24 cellular contexts compared by ENCODE assay signal in the genomic region with DNA sequence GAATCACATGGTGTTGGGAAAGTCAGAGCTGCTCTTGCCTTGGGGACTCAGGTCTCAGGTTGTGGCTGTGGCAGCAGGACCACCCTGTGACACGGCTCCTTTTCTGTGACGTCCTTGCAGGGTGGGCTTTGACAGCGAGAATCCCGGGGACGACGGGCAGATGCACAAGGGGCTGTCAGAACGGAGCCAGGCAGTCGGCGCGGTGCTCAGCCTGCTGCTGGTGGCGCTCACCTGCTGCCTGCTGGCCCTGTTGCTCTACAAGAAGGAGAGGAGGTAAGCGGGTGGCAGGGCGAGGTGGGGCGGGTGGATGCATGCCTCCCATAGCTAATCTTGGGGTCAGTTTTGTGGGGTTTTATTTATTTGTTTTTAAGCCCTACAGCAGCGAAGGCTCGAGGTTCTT. TPM values are rescaled to one million over a fixed set of nuclear protein-coding genes. Genes with fewer than 3 reads are reported as not detected.
DNase-seq lines count a peak whose midpoint lies in the region; ATAC-seq, FAIRE-seq and TF ChIP-seq lines count a peak whose summit lies in the region.
"Had no signal": no experiment of that assay in that cellular context is flagged by ENCODE, and none has a peak within 500 bp of the region (broad histone marks: within the 10 kb centered on the region; RNA-seq: fewer than 3 reads in every experiment).

No MANE protein-coding gene starts in this region.

- intact Hi-C loops in HepG2 (cut with micrococcal nuclease; ENCODE audit: unreplicated experiment) = loop anchor here (2.0 kb wide), 1 partner anchor 14 kb away; no protein-coding TSS in a partner anchor

- WGBS in HepG2 (ENCODE audit: low lambda C conversion rate) = 97% methylated on average over 16 of the region's 16 CpGs
- WGBS in neuronal stem cell (ENCODE audit: extremely low coverage in 2 of 2, insufficient read length in 2 of 2, insufficient replicate concordance in 1 of 2), 2 donors = no CpG with 5 or more reads among the region's 16 CpGs

- H3K9me3 ChIP-seq in T-helper 17 cell (ENCODE audit: control insufficient read depth, low read length, poor library complexity, severe bottlenecking) = no peaks in the 10 kb centered on the region
- H3K9me3 ChIP-seq in HepG2 (ENCODE audit: low read length) = no peaks in the 10 kb centered on the region
- H3K9me3 ChIP-seq in neuronal stem cell (replicated peaks in 1 of 2; ENCODE audit: control insufficient read depth in 2 of 2, insufficient read depth in 1 of 2, low read depth in 1 of 2, low read length in 2 of 2) = no peaks in the 10 kb centered on the region

- no peak overlapping the region for H2BK15ac ChIP-seq in neuronal stem cell (ENCODE audit: low read length)

- no peak overlapping the region for H2BK120ac ChIP-seq in neuronal stem cell (ENCODE audit: low read depth, low read length)

- no peak for TF ChIP-seq POLR2A in HepG2 (IDR thresholded peaks at IDR 0.05; ENCODE audit: insufficient read depth in 1 of 2, low read depth in 2 of 2, low read length in 2 of 2)

- CTCF ChIA-PET in HepG2 (lab: Yijun Ruan, JAX; ENCODE audit: low intra/inter-chr PET ratio, low total read pairs) = no interaction called here

- H3K79me2 ChIP-seq in HepG2 (ENCODE audit: insufficient read depth, low read length) = no peaks in the 10 kb centered on the region

- H3K4me2 ChIP-seq in HepG2 (ENCODE audit: low read depth, low read length) = no peak overlapping the region
- H3K4me2 ChIP-seq in neuronal stem cell (ENCODE audit: insufficient read depth, low read length, poor library complexity, severe bottlenecking) = no peak overlapping the region

- H2AFZ ChIP-seq in HepG2 (ENCODE audit: low read length) (no peak overlapping the region), neuronal stem cell (ENCODE audit: low read length) (no peak overlapping the region)

- FAIRE-seq in HepG2 (lab: Jason Lieb, UNC) = no peak

- ATAC-seq in activated naive CD4-positive, alpha-beta T cell treated with anti-CD3 and anti-CD28 coated beads, Interleukin-2, amount 50 U/mL, for 72 hours = no peak
- ATAC-seq in T-helper 17 cell = no peak
- no peak for ATAC-seq in HepG2
- ATAC-seq in HG03108 (IDR thresholded peaks at IDR 0.05; ENCODE audit: unreplicated experiment) = no peak
- ATAC-seq in GM18909 (IDR thresholded peaks at IDR 0.05; ENCODE audit: poor library complexity, unreplicated experiment) = no peak
- ATAC-seq: CD8-positive, alpha-beta T cell had no signal

- no peak overlapping the region for H4K91ac ChIP-seq in neuronal stem cell (ENCODE audit: low read depth, low read length, poor library complexity)

- H4K8ac ChIP-seq in neuronal stem cell (ENCODE audit: low read depth, low read length) = no peak overlapping the region

- POLR2A ChIA-PET in HepG2 (lab: Yijun Ruan, JAX) = no interaction called here

- DNase-seq in activated naive CD4-positive, alpha-beta T cell treated with anti-CD3 and anti-CD28 coated beads, Interleukin-2, amount 50 U/mL, for 72 hours (ENCODE audit: low spot score in 2 of 2) = no peak
- no peak for DNase-seq in activated naive CD4-positive, alpha-beta T cell treated with anti-CD3 and anti-CD28 coated beads, Interleukin-2, amount 50 U/mL, for 16 hours
- DNase-seq in T-helper 17 cell = no peak
- DNase-seq in HepG2 (ENCODE audit: low spot score) = no peak
- DNase-seq in neuronal stem cell (ENCODE audit: low spot score) = no peak
- no peak for DNase-seq in NCI-H226
- DNase-seq: 8988T; AML-193; C1 segment of cervical spinal cord; CD8-positive, alpha-beta T cell; DMS53; EL; GF-D8; H7; MM.1S; NCI-H1048; NCI-H1436 treated with DMSO at 0.1 percent for 48 hours; NCI-H2029; NCI-H2227 treated with DMSO at 0.1 percent for 48 hours; NCI-H510A treated with DMSO at 0.1 percent for 48 hours; NCI-H748 treated with DMSO at 0.1 percent for 48 hours; NK-92 treated with Interleukin-12 subunit alpha and Interleukin-12 subunit beta, amount 100 ng/mL, for 24 hours had no signal

- no peak overlapping the region for H3K27ac ChIP-seq in HepG2 (ENCODE audit: extremely low read length, insufficient read depth, low read length)
- no peak overlapping the region for H3K27ac ChIP-seq in neuronal stem cell (replicated peaks; ENCODE audit: low read length)

- in situ Hi-C loops in HepG2 (cut with HindIII; ENCODE audit: extremely low pct_ligation_motif_present, low pct_unique_long_range_greater_than_20kb) = no loop called here

- H3K27me3 Mint-ChIP-seq in T-helper 17 cell = no peaks in the 10 kb centered on the region

- peak overlapping the region; percentile 49 for H3K4me3 Mint-ChIP-seq in T-helper 17 cell
- H3K4me3 Mint-ChIP-seq: CD8-positive, alpha-beta T cell had no signal

- H3K18ac ChIP-seq in neuronal stem cell (ENCODE audit: low read length) = peak overlapping the region; percentile 24

- TF ChIP-seq RAD21 in HepG2 (CRISPR knock-in tag; IDR thresholded peaks at IDR 0.05) = no peak

- TF ChIP-seq EP300 in HepG2 (IDR thresholded peaks at IDR 0.05; ENCODE audit: low read depth in 2 of 2, low read length in 2 of 2) (no peak), HepG2 (CRISPR knock-in tag; IDR thresholded peaks at IDR 0.05; ENCODE audit: borderline replicate concordance) (no peak)

- peaks cover 5% of the 10 kb centered on the region for H3K79me1 ChIP-seq in neuronal stem cell (ENCODE audit: low read depth, low read length)

- peak overlapping the region; percentile 58 to 60 for H3K27ac Mint-ChIP-seq in activated naive CD4-positive, alpha-beta T cell treated with anti-CD3 and anti-CD28 coated beads, Interleukin-2, amount 50 U/mL, for 72 hours
- H3K27ac Mint-ChIP-seq in T-helper 17 cell = no peak overlapping the region
- H3K27ac Mint-ChIP-seq: CD8-positive, alpha-beta T cell had no signal

- no peak overlapping the region for H2BK12ac ChIP-seq in neuronal stem cell (ENCODE audit: low read length)

- H3K27me3 ChIP-seq in HepG2 (ENCODE audit: control insufficient read depth in 1 of 2, insufficient read depth in 2 of 2, low read length in 2 of 2) = no peaks in the 10 kb centered on the region
- no peaks in the 10 kb centered on the region for H3K27me3 ChIP-seq in neuronal stem cell (ENCODE audit: control insufficient read depth in 3 of 3, insufficient read depth in 3 of 3, low read depth in 1 of 3, low read length in 3 of 3)

- no peaks in the 10 kb centered on the region for H3K9me3 Mint-ChIP-seq in activated naive CD4-positive, alpha-beta T cell treated with anti-CD3 and anti-CD28 coated beads, Interleukin-2, amount 50 U/mL, for 72 hours
- H3K9me3 Mint-ChIP-seq: CD8-positive, alpha-beta T cell had no signal

- H4K20me1 ChIP-seq in HepG2 (ENCODE audit: insufficient read depth, low read length) = no peaks in the 10 kb centered on the region

- H3K36me3 ChIP-seq in HepG2 (replicated peaks in 1 of 2; ENCODE audit: control insufficient read depth in 1 of 2, insufficient read depth in 2 of 2, low read length in 2 of 2) = peaks cover 38 to 55% of the 10 kb centered on the region in 2 experiments
- peaks cover 20 to 96% of the 10 kb centered on the region in 2 donors for H3K36me3 ChIP-seq in neuronal stem cell (replicated peaks in 1 of 2; ENCODE audit: control insufficient read depth in 2 of 2, insufficient read depth in 2 of 2, low read length in 2 of 2)

- no peak overlapping the region for H3K9ac ChIP-seq in HepG2 (ENCODE audit: insufficient read depth, low read depth, low read length)
- no peak overlapping the region for H3K9ac ChIP-seq in neuronal stem cell (ENCODE audit: low read depth, low read length, poor library complexity)

- H3K23ac ChIP-seq in neuronal stem cell (ENCODE audit: low read depth, low read length, poor library complexity) = peak overlapping the region; percentile 29

- no peak overlapping the region for H3K4me3 ChIP-seq in HepG2 (replicated peaks in 1 of 3; ENCODE audit: insufficient read depth in 1 of 3, low read depth in 2 of 3, low read length in 3 of 3)
- no peak overlapping the region for H3K4me3 ChIP-seq in neuronal stem cell (ENCODE audit: low read length in 2 of 2)

- H3K4me1 ChIP-seq in HepG2 (ENCODE audit: insufficient read depth, low read length) = peaks cover 34% of the 10 kb centered on the region
- H3K4me1 ChIP-seq in neuronal stem cell (ENCODE audit: control insufficient read depth in 2 of 2, insufficient read depth in 1 of 2, low read depth in 1 of 2, low read length in 2 of 2) = no peaks in the 10 kb centered on the region

- H3K4ac ChIP-seq in neuronal stem cell (ENCODE audit: low read length) = no peak overlapping the region

- no peak overlapping the region for H2AK5ac ChIP-seq in neuronal stem cell (ENCODE audit: low read depth, low read length)

- H3K36me3 Mint-ChIP-seq in activated naive CD4-positive, alpha-beta T cell treated with anti-CD3 and anti-CD28 coated beads, Interleukin-2, amount 50 U/mL, for 72 hours = peaks cover 6 to 20% of the 10 kb centered on the region in 2 donors
- H3K36me3 Mint-ChIP-seq in T-helper 17 cell (ENCODE audit: low read depth) = peaks cover 11% of the 10 kb centered on the region

- no peak overlapping the region for H2BK5ac ChIP-seq in neuronal stem cell (ENCODE audit: low read length)

- no TSS peak for BruUV-seq in HepG2 (replicated peaks; lab: Mats Ljungman, UMichigan)

- H3K14ac ChIP-seq in neuronal stem cell (ENCODE audit: low read length) = no peak overlapping the region

- peaks cover 9% of the 10 kb centered on the region for H3K4me1 Mint-ChIP-seq in T-helper 17 cell

- TF ChIP-seq CTCF in HepG2 (CRISPR knock-in tag; IDR thresholded peaks at IDR 0.05) = no peak

RNA-seq across cellular contexts. Expression of a gene that starts 19.2 kb away (rescaled TPM):
- 1 to 10 TPM in 1 of 2 donors, not detected in 1; 1.2 TPM for total RNA-seq in activated naive CD4-positive, alpha-beta T cell treated with anti-CD3 and anti-CD28 coated beads, Interleukin-2, amount 50 U/mL, for 72 hours
- under 1 TPM; 0.21 to 0.45 TPM for total RNA-seq in T-helper 17 cell
- 0.32 and 0.80 TPM in 2 replicates for total RNA-seq in HepG2 (2016; rRNA removed; fragmentation: Illumina TruSeq; extraction: Trizol)
- 0.71 and 0.81 TPM in 2 replicates for total RNA-seq in HepG2 (2016; cell fraction: cytosol; rRNA removed; fragmentation: Illumina TruSeq; extraction: Trizol; ENCODE audit: low read depth)
- 1.5 and 1.6 TPM in 2 replicates for total RNA-seq in HepG2 (2016; cell fraction: insoluble cytoplasmic fraction; rRNA removed; fragmentation: Illumina TruSeq; extraction: Trizol)
- total RNA-seq in HepG2 (2016; cell fraction: membrane; rRNA removed; fragmentation: Illumina TruSeq; extraction: Trizol) = 1.0 and 1.9 TPM in 2 replicates
- 3.6 and 3.7 TPM in 2 replicates for total RNA-seq in HepG2 (2016; cell fraction: nucleus; rRNA removed; fragmentation: Illumina TruSeq; extraction: Trizol)
- polyA plus RNA-seq in HepG2 (2011; rRNA removed) = 0.82 and 0.87 TPM in 2 replicates
- 0.32 and 0.38 TPM in 2 replicates for polyA plus RNA-seq in HepG2 (2011; cell fraction: cytosol; rRNA removed)
- polyA plus RNA-seq in HepG2 (2011; cell fraction: nucleus; rRNA removed) = 3.3 and 4.4 TPM in 2 replicates
- polyA plus RNA-seq in HepG2 (2012) = 0.80 and 2.9 TPM in 2 replicates
- 0.35 and 1.7 TPM in 2 replicates for polyA plus RNA-seq in HepG2 (2016; cell fraction: cytosol; fragmentation: Illumina TruSeq; extraction: Trizol; ENCODE audit: low read depth)
- 0.33 and 1.2 TPM in 2 replicates for polyA plus RNA-seq in HepG2 (2016; cell fraction: insoluble cytoplasmic fraction; fragmentation: Illumina TruSeq; extraction: Trizol; ENCODE audit: low read depth)
- 0.64 and 1.2 TPM in 2 replicates for polyA plus RNA-seq in HepG2 (2016; cell fraction: membrane; fragmentation: Illumina TruSeq; extraction: Trizol; ENCODE audit: low read depth)
- polyA plus RNA-seq in HepG2 (2016; cell fraction: nucleus; fragmentation: Illumina TruSeq; extraction: Trizol; ENCODE audit: insufficient read depth, low read depth) = 4.3 and 5.2 TPM in 2 replicates
- 1.3 and 7.3 TPM in 2 replicates for polyA minus RNA-seq in HepG2 (2011; rRNA and poly(A)+ RNA removed; ENCODE audit: low replicate concordance)
- 0.40 TPM in 1 of 2 replicates, not detected in the other for polyA minus RNA-seq in HepG2 (2011; cell fraction: cytosol; rRNA and poly(A)+ RNA removed)
- polyA minus RNA-seq in HepG2 (2011; cell fraction: nucleus; rRNA and poly(A)+ RNA removed) = 7.7 and 8.6 TPM in 2 replicates
- 0.28 TPM for polyA plus RNA-seq in neuronal stem cell (2013, experiment 1 of 2)
- 0.21 TPM for polyA plus RNA-seq in neuronal stem cell (2013, experiment 2 of 2)
